Comparison of ENCODE assay signal across 8 cellular contexts in the genomic region with DNA sequence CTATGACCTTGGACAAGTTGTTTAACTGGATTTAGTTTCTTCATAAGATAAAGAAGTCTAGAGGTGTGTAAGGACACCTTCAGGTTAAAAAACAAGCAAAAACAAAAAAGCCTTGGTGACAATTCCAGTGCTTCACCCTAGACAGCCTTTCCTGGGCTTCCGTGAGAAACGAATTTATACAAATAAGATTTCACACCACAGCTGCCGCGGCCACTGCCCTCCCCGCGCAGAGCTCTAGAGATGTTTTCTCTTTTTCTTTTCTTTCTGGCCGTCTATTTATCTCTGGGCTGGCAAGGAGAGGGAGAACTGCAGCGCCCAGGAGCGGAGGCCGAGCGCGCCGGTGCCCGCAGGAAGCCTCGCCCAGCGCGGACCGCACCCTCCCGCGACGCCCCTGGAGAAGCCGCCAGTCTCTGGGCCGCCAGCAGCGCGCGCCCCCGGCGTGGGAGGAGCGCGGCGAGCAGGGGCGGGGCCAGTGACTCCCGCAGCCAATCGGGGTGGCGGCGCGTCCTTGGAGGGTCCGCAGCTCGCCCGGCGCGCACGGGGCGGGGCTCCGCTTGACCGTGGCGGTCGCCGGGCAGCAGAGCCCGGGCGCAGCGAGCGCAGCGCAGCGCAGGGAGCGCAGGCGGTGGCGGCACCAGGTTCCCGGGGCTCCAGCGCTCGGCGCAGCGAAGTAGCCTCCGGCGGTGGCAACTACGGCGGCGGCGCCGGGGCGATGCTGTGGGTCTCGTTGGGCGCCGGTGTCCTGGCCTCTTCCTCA.
DNase-seq lines count a peak whose midpoint lies in the region; ATAC-seq, FAIRE-seq and TF ChIP-seq lines count a peak whose summit lies in the region.

No MANE protein-coding gene starts in this region.

- H3K27me3 ChIP-seq in dorsolateral prefrontal cortex (peaks cover 0 to 12% (median 0%) of the 10 kb centered on the region in 45 donors), right lobe of liver (no peaks in the 10 kb centered on the region)

- TF ChIP-seq CTCF in dorsolateral prefrontal cortex (IDR thresholded peaks at IDR 0.05 in 54 of 56, conservative IDR thresholded peaks at IDR 0.05 in 2 of 56; ENCODE audit: low read depth in 1 of 56, partially characterized antibody in 56 of 56) (peak in 4 of 56 donors; percentile 10 to 17 (median 10)), right lobe of liver (IDR thresholded peaks at IDR 0.05) (no peak)

- H3K27ac ChIP-seq in dorsolateral prefrontal cortex (peak overlapping the region in 31 of 59 donors; percentile 7 to 82 (median 54)), right lobe of liver (no peak overlapping the region)

- H3K36me3 ChIP-seq in right lobe of liver = no peaks in the 10 kb centered on the region

- H3K27ac Mint-ChIP-seq in activated CD4-positive, alpha-beta T cell treated with anti-CD3 and anti-CD28 coated beads, Interleukin-2, amount 10 ng/mL, durations not matched to agents 7 days and 5 days = peak overlapping the region; percentile 80

- FAIRE-seq in GM19239 (lab: Jason Lieb, UNC) = peak; percentile 80

- H3K4me3 ChIP-seq in dorsolateral prefrontal cortex (peak overlapping the region; percentile 54 to 86 (median 74)), right lobe of liver (peak overlapping the region; percentile 67 to 73 (median 68))

- H3K36me3 Mint-ChIP-seq in activated CD4-positive, alpha-beta T cell treated with anti-CD3 and anti-CD28 coated beads, Interleukin-2, amount 10 ng/mL, durations not matched to agents 7 days and 5 days (ENCODE audit: low read depth) = no peaks in the 10 kb centered on the region

- intact Hi-C loops in dorsolateral prefrontal cortex (cut with DNase I) (loop anchor here in 1 of 2 donors (5.0 kb wide), 1 partner anchor 61 kb away; no protein-coding TSS in a partner anchor), right lobe of liver (cut with DNase I) (no loop called here)

- under 1% methylated on average over 14 of the region's 74 CpGs for WGBS in right lobe of liver (ENCODE audit: insufficient coverage, low coverage, low lambda C conversion rate, missing lambda C conversion rate)

- H3K4me1 ChIP-seq in right lobe of liver = peaks cover 0 to 6% (median 0%) of the 10 kb centered on the region in 4 donors

- CTCF ChIA-PET in activated CD4-positive, alpha-beta T cell treated with anti-CD3 and anti-CD28 coated beads, Interleukin-2, amount 10 ng/mL, durations not matched to agents 7 days and 5 days (lab: Charles Lee) = interaction anchor here (1.1 kb wide), 1 partner anchor 10 kb away, joined by 5 read pairs; no protein-coding TSS in a partner anchor

- no peaks in the 10 kb centered on the region for H3K9me3 ChIP-seq in right lobe of liver

- POLR2A ChIA-PET in activated CD4-positive, alpha-beta T cell treated with anti-CD3 and anti-CD28 coated beads, Interleukin-2, amount 10 ng/mL, durations not matched to agents 7 days and 5 days (lab: Charles Lee) = no interaction called here

- peak overlapping the region; percentile 78 for H3K4me3 Mint-ChIP-seq in activated CD4-positive, alpha-beta T cell treated with anti-CD3 and anti-CD28 coated beads, Interleukin-2, amount 10 ng/mL, durations not matched to agents 7 days and 5 days

- no peak for TF ChIP-seq POLR2A in right lobe of liver (IDR thresholded peaks at IDR 0.05)

- peak; percentile 83 for ATAC-seq in HG03378 (IDR thresholded peaks at IDR 0.05; ENCODE audit: unreplicated experiment)
- peak; percentile 100 for ATAC-seq in right lobe of liver

- H3K27me3 Mint-ChIP-seq in activated CD4-positive, alpha-beta T cell treated with anti-CD3 and anti-CD28 coated beads, Interleukin-2, amount 10 ng/mL, durations not matched to agents 7 days and 5 days = peaks cover 62% of the 10 kb centered on the region

- DNase-seq in Ammon's horn (ENCODE audit: low spot score) = peak; percentile 92
- peak; percentile 75 for DNase-seq in GM19239 (ENCODE audit: insufficient read length, low spot score)
- peak; percentile 61 for DNase-seq in NCI-H510A treated with DMSO at 0.1 percent for 48 hours (lab: John Stamatoyannopoulos, UW)
- peak; percentile 77 for DNase-seq in activated CD4-positive, alpha-beta T cell treated with anti-CD3 and anti-CD28 coated beads, Interleukin-2, amount 10 ng/mL, durations not matched to agents 7 days and 5 days
- DNase-seq in dorsolateral prefrontal cortex = peak; percentile 55 to 93 (median 83)
- peak; percentile 91 to 94 (median 93) for DNase-seq in right lobe of liver
- peak; percentile 54 to 58 for DNase-seq in stimulated activated CD4-positive, alpha-beta T cell treated with anti-CD3 and anti-CD28 coated beads, Interleukin-2, amount 100 ng/mL, for 48 hours

- no peaks in the 10 kb centered on the region for H3K9me3 Mint-ChIP-seq in activated CD4-positive, alpha-beta T cell treated with anti-CD3 and anti-CD28 coated beads, Interleukin-2, amount 10 ng/mL, durations not matched to agents 7 days and 5 days

- H3K4me1 Mint-ChIP-seq in activated CD4-positive, alpha-beta T cell treated with anti-CD3 and anti-CD28 coated beads, Interleukin-2, amount 10 ng/mL, durations not matched to agents 7 days and 5 days = peaks cover 29% of the 10 kb centered on the region

Comparison
In these comparisons a context has a peak if more than half of its experiments do, and no peak if none do; other contexts are left out.
1. H3K27ac ChIP-seq: peak in dorsolateral prefrontal cortex (31 of 59); none in right lobe of liver (0 of 3).
2. Peak in every context shown above with its lines, with median percentiles within 50 percentile points of each other: DNase-seq.